20 cellular contexts compared by ENCODE assay signal in the genomic region with DNA sequence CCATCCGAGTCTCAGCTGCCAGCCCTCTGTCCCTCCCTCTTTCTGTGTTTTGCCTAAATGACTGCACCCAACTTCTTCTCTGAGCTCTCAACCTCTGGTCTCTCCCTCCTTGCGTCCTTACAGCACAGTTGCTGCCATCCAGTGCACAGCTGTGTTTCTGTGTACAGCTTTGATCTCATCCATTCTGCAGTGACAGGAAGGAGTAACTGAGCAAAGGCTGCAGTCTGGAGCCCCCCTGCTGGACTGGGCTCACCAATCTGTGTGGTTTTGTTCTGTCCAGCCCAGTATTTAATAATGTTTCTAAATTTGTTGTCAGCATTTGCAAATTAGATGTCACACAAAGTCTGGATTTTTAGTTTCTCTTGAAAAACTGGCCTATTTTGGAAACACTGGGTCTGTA.
"Had no signal": no experiment of that assay in that cellular context is flagged by ENCODE, and none has a peak within 500 bp of the region (broad histone marks: within the 10 kb centered on the region; RNA-seq: fewer than 3 reads in every experiment).

No MANE protein-coding gene starts in this region.

- H3K36me3 ChIP-seq: ascending aorta, breast epithelium, colonic mucosa, esophagus muscularis mucosa, heart left ventricle, sigmoid colon, thoracic aorta, upper lobe of left lung had no signal

- H3K36me3 Mint-ChIP-seq: memory B cell; stimulated activated memory B cell treated with anti-CD40 and anti-IgM and Interleukin-4, amounts not matched to agents 10 μg/mL and 1 μg/mL and 100 μg/mL, for 72 hours had no signal

- H3K4me1 Mint-ChIP-seq: memory B cell had no signal

- H3K4me2 ChIP-seq: smooth muscle cell had no signal

- H3K4me1 ChIP-seq: ascending aorta, breast epithelium, colonic mucosa, esophagus muscularis mucosa, heart left ventricle, sigmoid colon, upper lobe of left lung had no signal

- H3K4me3 Mint-ChIP-seq: activated CD4-positive, alpha-beta T cell treated with anti-CD3 and anti-CD28 coated beads, Interleukin-2, amount 10 ng/mL, durations not matched to agents 7 days and 5 days; memory B cell; stimulated activated memory B cell treated with anti-CD40 and anti-IgM and Interleukin-4, amounts not matched to agents 10 μg/mL and 1 μg/mL and 100 μg/mL, for 72 hours had no signal

- H3K27ac ChIP-seq: ascending aorta, breast epithelium, colonic mucosa, esophagus muscularis mucosa, heart left ventricle, sigmoid colon, thoracic aorta, upper lobe of left lung, VCaP had no signal

- DNase-seq: activated CD4-positive, alpha-beta T cell treated with anti-CD3 and anti-CD28 coated beads, Interleukin-2, amount 10 ng/mL, durations not matched to agents 7 days and 5 days; activated T-cell treated with anti-CD3 and anti-CD28 coated beads, Interleukin-2, amount 50 U/mL, for 1 hour; colonic mucosa; heart left ventricle; left cardiac atrium; mucosa of descending colon; retina; sigmoid colon; stimulated activated CD4-positive, alpha-beta T cell treated with anti-CD3 and anti-CD28 coated beads, Interleukin-15, amount 100 ng/mL, for 24 hours; upper lobe of left lung had no signal

- H3K9me3 ChIP-seq: ascending aorta, breast epithelium, colonic mucosa, esophagus muscularis mucosa, heart left ventricle, mucosa of descending colon, sigmoid colon, thoracic aorta, upper lobe of left lung had no signal

- H3K9me3 Mint-ChIP-seq: activated CD4-positive, alpha-beta T cell treated with anti-CD3 and anti-CD28 coated beads, Interleukin-2, amount 10 ng/mL, durations not matched to agents 7 days and 5 days; activated naive CD4-positive, alpha-beta T cell treated with anti-CD3 and anti-CD28 coated beads, Interleukin-2, amount 50 U/mL, for 72 hours; memory B cell had no signal

- H3K27ac Mint-ChIP-seq: activated CD4-positive, alpha-beta T cell treated with anti-CD3 and anti-CD28 coated beads, Interleukin-2, amount 10 ng/mL, durations not matched to agents 7 days and 5 days; activated naive CD4-positive, alpha-beta T cell treated with anti-CD3 and anti-CD28 coated beads, Interleukin-2, amount 50 U/mL, for 72 hours; memory B cell; stimulated activated memory B cell treated with anti-CD40 and anti-IgM and Interleukin-4, amounts not matched to agents 10 μg/mL and 1 μg/mL and 100 μg/mL, for 72 hours had no signal

- ATAC-seq: activated CD4-positive, CD25-positive, alpha-beta regulatory T cell treated with anti-CD3 and anti-CD28 coated beads, Interleukin-2, amount 50 U/mL, for 24 hours; activated naive CD4-positive, alpha-beta T cell treated with anti-CD3 and anti-CD28 coated beads, Interleukin-2, amount 50 U/mL, for 72 hours; heart left ventricle; left cardiac atrium; mucosa of descending colon; stimulated activated memory B cell treated with anti-CD40 and anti-IgM and Interleukin-4, amounts not matched to agents 10 μg/mL and 1 μg/mL and 100 μg/mL, for 72 hours had no signal

- H3K4me3 ChIP-seq: ascending aorta, breast epithelium, colonic mucosa, esophagus muscularis mucosa, heart left ventricle, mucosa of descending colon, sigmoid colon, smooth muscle cell, thoracic aorta, upper lobe of left lung had no signal

- H3K27me3 ChIP-seq: ascending aorta, breast epithelium, colonic mucosa, heart left ventricle, sigmoid colon, upper lobe of left lung had no signal
